10 cellular contexts compared by ENCODE assay signal in the genomic region with DNA sequence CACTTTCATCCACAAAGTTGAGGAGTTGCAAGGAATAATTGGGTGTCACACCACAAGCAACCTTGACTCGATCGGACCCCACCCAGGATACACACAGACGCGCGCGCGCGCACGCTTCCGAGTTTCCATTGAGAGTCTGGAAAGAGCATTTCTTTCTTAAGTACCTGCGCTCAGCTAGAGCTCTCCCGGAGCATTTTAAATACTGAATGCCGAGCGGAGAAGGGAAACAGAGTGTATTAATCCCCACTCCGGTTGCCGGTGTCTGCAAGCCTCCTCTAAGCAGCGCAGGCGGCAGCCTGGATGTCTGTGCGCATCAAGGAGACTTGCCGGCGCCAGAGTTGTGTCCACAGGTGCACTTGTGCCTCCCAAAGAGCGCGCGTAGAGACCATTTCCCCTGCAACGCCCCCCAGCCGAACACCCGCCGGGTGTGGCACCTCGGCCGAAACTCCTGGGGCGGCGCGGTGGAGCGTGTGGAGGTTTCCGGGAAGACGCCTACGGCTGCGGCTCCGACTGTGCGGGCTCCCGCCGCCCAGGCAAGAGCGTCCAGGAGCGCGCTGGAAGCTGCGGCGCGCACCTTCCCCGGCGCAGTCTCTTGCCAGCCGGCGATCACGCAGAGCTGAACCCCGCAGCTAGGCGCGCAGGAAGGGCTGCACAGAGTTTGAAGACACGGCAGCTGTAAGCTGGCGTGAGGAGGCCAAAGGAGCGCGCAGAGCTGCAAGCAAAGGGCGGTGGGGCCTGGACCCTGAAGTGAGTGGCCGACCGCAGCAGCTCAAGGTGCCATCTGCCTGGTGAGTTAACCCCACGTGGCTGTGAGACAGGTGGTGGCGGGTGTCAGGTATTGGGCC. TPM values are rescaled to one million over a fixed set of nuclear protein-coding genes. Genes with fewer than 3 reads are reported as not detected.
DNase-seq lines count a peak whose midpoint lies in the region; ATAC-seq and TF ChIP-seq lines count a peak whose summit lies in the region.
"Had no signal": no experiment of that assay in that cellular context is flagged by ENCODE, and none has a peak within 500 bp of the region (broad histone marks: within the 10 kb centered on the region; RNA-seq: fewer than 3 reads in every experiment).

No MANE protein-coding gene starts in this region.

- peak overlapping the region; percentile 7 for H3K4me3 Mint-ChIP-seq in activated CD4-positive, alpha-beta T cell treated with anti-CD3 and anti-CD28 coated beads, Interleukin-2, amount 10 ng/mL, durations not matched to agents 7 days and 5 days
- H3K4me3 Mint-ChIP-seq in WTC11 = peak overlapping the region; percentile 92
- peak overlapping the region; percentile 82 for H3K4me3 Mint-ChIP-seq in type B pancreatic cell

- H3K9me3 Mint-ChIP-seq in activated CD4-positive, alpha-beta T cell treated with anti-CD3 and anti-CD28 coated beads, Interleukin-2, amount 10 ng/mL, durations not matched to agents 7 days and 5 days = peaks cover 3% of the 10 kb centered on the region
- H3K9me3 Mint-ChIP-seq in WTC11 (no peaks in the 10 kb centered on the region), type B pancreatic cell (no peaks in the 10 kb centered on the region)

- peaks cover 3% of the 10 kb centered on the region for H3K36me3 Mint-ChIP-seq in activated CD4-positive, alpha-beta T cell treated with anti-CD3 and anti-CD28 coated beads, Interleukin-2, amount 10 ng/mL, durations not matched to agents 7 days and 5 days (ENCODE audit: low read depth)
- no peaks in the 10 kb centered on the region for H3K36me3 Mint-ChIP-seq in WTC11
- H3K36me3 Mint-ChIP-seq in type B pancreatic cell = no peaks in the 10 kb centered on the region

- ATAC-seq in WTC11 = peak; percentile 2
- no peak for ATAC-seq in GM19455 (IDR thresholded peaks at IDR 0.05; ENCODE audit: unreplicated experiment)

- peaks cover 82% of the 10 kb centered on the region for H3K27me3 Mint-ChIP-seq in activated CD4-positive, alpha-beta T cell treated with anti-CD3 and anti-CD28 coated beads, Interleukin-2, amount 10 ng/mL, durations not matched to agents 7 days and 5 days
- H3K27me3 Mint-ChIP-seq in WTC11 (ENCODE audit: low read depth) (peaks cover 91% of the 10 kb centered on the region), type B pancreatic cell (peaks cover 98% of the 10 kb centered on the region)

- peaks cover 3% of the 10 kb centered on the region for H3K4me1 Mint-ChIP-seq in activated CD4-positive, alpha-beta T cell treated with anti-CD3 and anti-CD28 coated beads, Interleukin-2, amount 10 ng/mL, durations not matched to agents 7 days and 5 days
- H3K4me1 Mint-ChIP-seq in WTC11 = peaks cover 52% of the 10 kb centered on the region
- H3K4me1 Mint-ChIP-seq in type B pancreatic cell (ENCODE audit: unreplicated experiment) = peaks cover 19% of the 10 kb centered on the region

- POLR2A ChIA-PET in activated CD4-positive, alpha-beta T cell treated with anti-CD3 and anti-CD28 coated beads, Interleukin-2, amount 10 ng/mL, durations not matched to agents 7 days and 5 days (lab: Charles Lee) = interaction anchor here (0.6 kb wide), 1 partner anchor 106 kb away, joined by 4 read pairs; no protein-coding TSS in a partner anchor
- POLR2A ChIA-PET in WTC11 (lab: Charles Lee) = interaction anchor here (0.5 to 1.3 kb wide), 6 partner anchors 9 to 498 kb away, joined by 3 to 5 read pairs (median 4); a partner anchor contains a TSS

- TF ChIP-seq CTCF in WTC11 (IDR thresholded peaks at IDR 0.05) (no peak), type B pancreatic cell (conservative IDR thresholded peaks at IDR 0.05) (no peak)

- H3K27ac Mint-ChIP-seq in activated CD4-positive, alpha-beta T cell treated with anti-CD3 and anti-CD28 coated beads, Interleukin-2, amount 10 ng/mL, durations not matched to agents 7 days and 5 days = no peak overlapping the region
- H3K27ac Mint-ChIP-seq in WTC11 (peak overlapping the region; percentile 89), type B pancreatic cell (peak overlapping the region; percentile 23)

- DNase-seq in activated CD4-positive, alpha-beta T cell treated with anti-CD3 and anti-CD28 coated beads, Interleukin-2, amount 10 ng/mL, durations not matched to agents 7 days and 5 days = no peak
- no peak for DNase-seq in activated CD4-positive, alpha-beta T cell treated with anti-CD3 and anti-CD28 coated beads for 1 hour
- DNase-seq in WTC11 (ENCODE audit: low spot score) (peak; percentile 64), left kidney (ENCODE audit: low read depth, low spot score) (peak; percentile 68), type B pancreatic cell (ENCODE audit: extremely low spot score, unreplicated experiment) (no peak), SW 1271 (lab: John Stamatoyannopoulos, UW) (no peak), NOMO-1 (lab: John Stamatoyannopoulos, UW; ENCODE audit: unreplicated experiment in 2 of 2) (no peak)
- DNase-seq: activated CD4-positive, alpha-beta T cell treated with anti-CD3 and anti-CD28 coated beads for 4 hours; stimulated activated CD4-positive, alpha-beta T cell treated with anti-CD3 and anti-CD28 coated beads, Interleukin-15, amount 100 ng/mL, for 24 hours had no signal

- CTCF ChIA-PET in activated CD4-positive, alpha-beta T cell treated with anti-CD3 and anti-CD28 coated beads, Interleukin-2, amount 10 ng/mL, durations not matched to agents 7 days and 5 days (lab: Charles Lee) = interaction anchor here (0.7 kb wide), 1 partner anchor 12 kb away, joined by 5 read pairs; no protein-coding TSS in a partner anchor
- CTCF ChIA-PET in WTC11 (lab: Charles Lee) = interaction anchor here (0.9 to 2.2 kb wide), 7 partner anchors 10 to 223 kb away, joined by 3 to 6 read pairs (median 4); no protein-coding TSS in a partner anchor

TF ChIP-seq in WTC11, 78 proteins besides CTCF, POLR2A, EP300 and RAD21 (continues in another document):
- TF ChIP-seq ZNF232 (CRISPR knock-in tag; IDR thresholded peaks at IDR 0.05) (0 out of 2 replicates have a peak, but pooled peaks have one; percentile 12), EMX1 (CRISPR knock-in tag; IDR thresholded peaks at IDR 0.05) (no peak), ZNF423 (CRISPR knock-in tag; IDR thresholded peaks at IDR 0.05) (0 out of 2 replicates have a peak, but pooled peaks have one; percentile 44), OVOL2 (CRISPR knock-in tag; IDR thresholded peaks at IDR 0.05; ENCODE audit: borderline replicate concordance) (no peak)
- TF ChIP-seq, protein P1, sequence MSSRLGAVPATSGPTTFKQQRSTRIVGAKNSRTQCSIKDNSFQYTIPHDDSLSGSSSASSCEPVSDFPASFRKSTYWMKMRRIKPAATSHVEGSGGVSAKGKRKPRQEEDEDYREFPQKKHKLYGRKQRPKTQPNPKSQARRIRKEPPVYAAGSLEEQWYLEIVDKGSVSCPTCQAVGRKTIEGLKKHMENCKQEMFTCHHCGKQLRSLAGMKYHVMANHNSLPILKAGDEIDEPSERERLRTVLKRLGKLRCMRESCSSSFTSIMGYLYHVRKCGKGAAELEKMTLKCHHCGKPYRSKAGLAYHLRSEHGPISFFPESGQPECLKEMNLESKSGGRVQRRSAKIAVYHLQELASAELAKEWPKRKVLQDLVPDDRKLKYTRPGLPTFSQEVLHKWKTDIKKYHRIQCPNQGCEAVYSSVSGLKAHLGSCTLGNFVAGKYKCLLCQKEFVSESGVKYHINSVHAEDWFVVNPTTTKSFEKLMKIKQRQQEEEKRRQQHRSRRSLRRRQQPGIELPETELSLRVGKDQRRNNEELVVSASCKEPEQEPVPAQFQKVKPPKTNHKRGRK (CRISPR knock-in tag; IDR thresholded peaks at IDR 0.05; ENCODE audit: borderline replicate concordance) = no peak
- TF ChIP-seq, protein P2, sequence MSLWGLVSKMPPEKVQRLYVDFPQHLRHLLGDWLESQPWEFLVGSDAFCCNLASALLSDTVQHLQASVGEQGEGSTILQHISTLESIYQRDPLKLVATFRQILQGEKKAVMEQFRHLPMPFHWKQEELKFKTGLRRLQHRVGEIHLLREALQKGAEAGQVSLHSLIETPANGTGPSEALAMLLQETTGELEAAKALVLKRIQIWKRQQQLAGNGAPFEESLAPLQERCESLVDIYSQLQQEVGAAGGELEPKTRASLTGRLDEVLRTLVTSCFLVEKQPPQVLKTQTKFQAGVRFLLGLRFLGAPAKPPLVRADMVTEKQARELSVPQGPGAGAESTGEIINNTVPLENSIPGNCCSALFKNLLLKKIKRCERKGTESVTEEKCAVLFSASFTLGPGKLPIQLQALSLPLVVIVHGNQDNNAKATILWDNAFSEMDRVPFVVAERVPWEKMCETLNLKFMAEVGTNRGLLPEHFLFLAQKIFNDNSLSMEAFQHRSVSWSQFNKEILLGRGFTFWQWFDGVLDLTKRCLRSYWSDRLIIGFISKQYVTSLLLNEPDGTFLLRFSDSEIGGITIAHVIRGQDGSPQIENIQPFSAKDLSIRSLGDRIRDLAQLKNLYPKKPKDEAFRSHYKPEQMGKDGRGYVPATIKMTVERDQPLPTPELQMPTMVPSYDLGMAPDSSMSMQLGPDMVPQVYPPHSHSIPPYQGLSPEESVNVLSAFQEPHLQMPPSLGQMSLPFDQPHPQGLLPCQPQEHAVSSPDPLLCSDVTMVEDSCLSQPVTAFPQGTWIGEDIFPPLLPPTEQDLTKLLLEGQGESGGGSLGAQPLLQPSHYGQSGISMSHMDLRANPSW (CRISPR knock-in tag; conservative IDR thresholded peaks at IDR 0.05; ENCODE audit: low read depth) = no peak
- TF ChIP-seq, protein P3, sequence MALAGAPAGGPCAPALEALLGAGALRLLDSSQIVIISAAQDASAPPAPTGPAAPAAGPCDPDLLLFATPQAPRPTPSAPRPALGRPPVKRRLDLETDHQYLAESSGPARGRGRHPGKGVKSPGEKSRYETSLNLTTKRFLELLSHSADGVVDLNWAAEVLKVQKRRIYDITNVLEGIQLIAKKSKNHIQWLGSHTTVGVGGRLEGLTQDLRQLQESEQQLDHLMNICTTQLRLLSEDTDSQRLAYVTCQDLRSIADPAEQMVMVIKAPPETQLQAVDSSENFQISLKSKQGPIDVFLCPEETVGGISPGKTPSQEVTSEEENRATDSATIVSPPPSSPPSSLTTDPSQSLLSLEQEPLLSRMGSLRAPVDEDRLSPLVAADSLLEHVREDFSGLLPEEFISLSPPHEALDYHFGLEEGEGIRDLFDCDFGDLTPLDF (CRISPR knock-in tag; IDR thresholded peaks at IDR 0.05) = no peak

RNA-seq across cellular contexts. Expression of a gene that starts 1.1 kb away (rescaled TPM):
- not detected for total RNA-seq in activated CD4-positive, alpha-beta T cell treated with anti-CD3 and anti-CD28 coated beads, Interleukin-2, amount 10 ng/mL, durations not matched to agents 7 days and 5 days
- total RNA-seq in WTC11 (2021) = 11.1 to 20.0 TPM (median 11.6 TPM) in 3 replicates
- 0.67 TPM in 1 of 2 replicates, not detected in the other for total RNA-seq in type B pancreatic cell (ENCODE audit: low replicate concordance)

Comparison
In these comparisons a context has a peak if more than half of its experiments do, and no peak if none do; other contexts are left out.
1. DNase-seq: peak in WTC11 (single experiment) and left kidney (single experiment); none in activated CD4-positive, alpha-beta T cell treated with anti-CD3 and anti-CD28 coated beads, Interleukin-2, amount 10 ng/mL, durations not matched to agents 7 days and 5 days (single experiment), activated CD4-positive, alpha-beta T cell treated with anti-CD3 and anti-CD28 coated beads for 1 hour (single experiment), type B pancreatic cell (single experiment), SW 1271 (0 of 2) and NOMO-1 (0 of 2).
2. H3K4me3 Mint-ChIP-seq: peak in every context shown above with its lines; median percentile 92 in WTC11; 82 in type B pancreatic cell; 7 in activated CD4-positive, alpha-beta T cell treated with anti-CD3 and anti-CD28 coated beads, Interleukin-2, amount 10 ng/mL, durations not matched to agents 7 days and 5 days.